Comparison of ENCODE assay signal across 16 cellular contexts in genomic region chr2:114546511-114546910, GRCh38.
DNase-seq lines count a peak whose midpoint lies in the region; FAIRE-seq and TF ChIP-seq lines count a peak whose summit lies in the region.
"Had no signal": no experiment of that assay in that cellular context is flagged by ENCODE, and none has a peak within 500 bp of the region (broad histone marks: within the 10 kb centered on the region; RNA-seq: fewer than 3 reads in every experiment).

No MANE protein-coding gene starts in this region.

- in situ Hi-C loops in transverse colon (cut with MboI; ENCODE audit: low pct_ligation_motif_present in 1 of 4, low pct_unique_long_range_greater_than_20kb in 1 of 4, low sequenced_read_pairs in 3 of 4), result loop anchor here in 1 of 4 donors (25.0 kb wide), 1 partner anchor 784 kb away; the partner anchor contains the start of gene SLC35F5

- H3K4me3 ChIP-seq in BLaER1 treated with 17β-estradiol and CSF1 and Interleukin-3, amounts not matched to agents 10 nM and 100 nM, result no peak overlapping the region
- H3K4me3 ChIP-seq in Peyer's patch (no peak overlapping the region), transverse colon (no peak overlapping the region)
- H3K4me3 ChIP-seq: HAP-1 had no signal

- H3K36me3 ChIP-seq in BLaER1 treated with 17β-estradiol and CSF1 and Interleukin-3, amounts not matched to agents 10 nM and 100 nM, result no peaks in the 10 kb centered on the region
- H3K36me3 ChIP-seq in Peyer's patch, result no peaks in the 10 kb centered on the region
- no peaks in the 10 kb centered on the region for H3K36me3 ChIP-seq in transverse colon
- H3K36me3 ChIP-seq: HAP-1 had no signal

- no peaks in the 10 kb centered on the region for H3K27me3 ChIP-seq in BLaER1 treated with 17β-estradiol and CSF1 and Interleukin-3, amounts not matched to agents 10 nM and 100 nM
- no peaks in the 10 kb centered on the region for H3K27me3 ChIP-seq in Peyer's patch
- no peaks in the 10 kb centered on the region for H3K27me3 ChIP-seq in transverse colon

- H4K20me1 ChIP-seq in BLaER1 treated with 17β-estradiol and CSF1 and Interleukin-3, amounts not matched to agents 10 nM and 100 nM, result no peaks in the 10 kb centered on the region

- peak; percentile 85 for FAIRE-seq in islet of Langerhans (lab: Jason Lieb, UNC)
- FAIRE-seq: GM19239, HTR-8/SVneo had no signal

- DNase-seq in Peyer's patch, result no peak
- no peak for DNase-seq in transverse colon
- no peak for DNase-seq in head of caudate nucleus
- DNase-seq in EL, result no peak
- no peak for DNase-seq in H4 (ENCODE audit: low spot score)
- DNase-seq: ACHN; CD4-positive, alpha-beta memory T cell; DND-41; GF-D8; GOT3 had no signal

- intact Hi-C loops in transverse colon (cut with DNase I; ENCODE audit: low total_unique reads) (no loop called here), head of caudate nucleus (cut with DNase I) (no loop called here)

- no peak for TF ChIP-seq POLR2A in Peyer's patch (IDR thresholded peaks at IDR 0.05)
- TF ChIP-seq POLR2A in transverse colon (IDR thresholded peaks at IDR 0.05), result no peak

- no peak overlapping the region for H3K27ac ChIP-seq in BLaER1 treated with 17β-estradiol and CSF1 and Interleukin-3, amounts not matched to agents 10 nM and 100 nM
- H3K27ac ChIP-seq in Peyer's patch (peak overlapping the region in 3 of 4 donors; percentile 12 to 70 (median 56)), transverse colon (peak overlapping the region; percentile 43 to 65 (median 58))
- H3K27ac ChIP-seq: C4-2B had no signal

- no peak for TF ChIP-seq EP300 in transverse colon (IDR thresholded peaks at IDR 0.05; ENCODE audit: low read depth)

- no peak for TF ChIP-seq CTCF in Peyer's patch (IDR thresholded peaks at IDR 0.05)
- TF ChIP-seq CTCF in transverse colon (IDR thresholded peaks at IDR 0.05), result no peak

- WGBS in transverse colon (ENCODE audit: low coverage in 1 of 2), 2 donors, result 13 to 41% methylated on average over 1 to 3 of the region's 3 CpGs

- H3K4me1 ChIP-seq in BLaER1 treated with 17β-estradiol and CSF1 and Interleukin-3, amounts not matched to agents 10 nM and 100 nM, result peaks cover 8 to 31% (median 21%) of the 10 kb centered on the region in 10 experiments
- H3K4me1 ChIP-seq in Peyer's patch, result peaks cover 0 to 11% (median 0%) of the 10 kb centered on the region in 4 donors
- peaks cover 6 to 46% (median 25%) of the 10 kb centered on the region in 4 donors for H3K4me1 ChIP-seq in transverse colon
- H3K4me1 ChIP-seq: HAP-1 had no signal

- H3K9me3 ChIP-seq in BLaER1 treated with 17β-estradiol and CSF1 and Interleukin-3, amounts not matched to agents 10 nM and 100 nM (replicated peaks in 1 of 11), result peaks cover 0 to 6% (median 0%) of the 10 kb centered on the region in 11 experiments; a peak in 4 of 22 replicates
- H3K9me3 ChIP-seq in Peyer's patch (no peaks in the 10 kb centered on the region), transverse colon (no peaks in the 10 kb centered on the region)
- H3K9me3 ChIP-seq: HAP-1 had no signal

- no peak overlapping the region for H3K9ac ChIP-seq in BLaER1 treated with 17β-estradiol and CSF1 and Interleukin-3, amounts not matched to agents 10 nM and 100 nM

- peak overlapping the region in 8 of 11 experiments; percentile 33 to 55 (median 43); a peak in 11 of 22 replicates for H3K4me2 ChIP-seq in BLaER1 treated with 17β-estradiol and CSF1 and Interleukin-3, amounts not matched to agents 10 nM and 100 nM

Comparison
In these comparisons a context has a peak if more than half of its experiments do, and no peak if none do; other contexts are left out.
1. H3K27ac ChIP-seq: peak in Peyer's patch (3 of 4) and transverse colon (4 of 4); none in BLaER1 treated with 17β-estradiol and CSF1 and Interleukin-3, amounts not matched to agents 10 nM and 100 nM (0 of 11).